ENCODE assay signal across 8 cellular contexts in the genomic region with DNA sequence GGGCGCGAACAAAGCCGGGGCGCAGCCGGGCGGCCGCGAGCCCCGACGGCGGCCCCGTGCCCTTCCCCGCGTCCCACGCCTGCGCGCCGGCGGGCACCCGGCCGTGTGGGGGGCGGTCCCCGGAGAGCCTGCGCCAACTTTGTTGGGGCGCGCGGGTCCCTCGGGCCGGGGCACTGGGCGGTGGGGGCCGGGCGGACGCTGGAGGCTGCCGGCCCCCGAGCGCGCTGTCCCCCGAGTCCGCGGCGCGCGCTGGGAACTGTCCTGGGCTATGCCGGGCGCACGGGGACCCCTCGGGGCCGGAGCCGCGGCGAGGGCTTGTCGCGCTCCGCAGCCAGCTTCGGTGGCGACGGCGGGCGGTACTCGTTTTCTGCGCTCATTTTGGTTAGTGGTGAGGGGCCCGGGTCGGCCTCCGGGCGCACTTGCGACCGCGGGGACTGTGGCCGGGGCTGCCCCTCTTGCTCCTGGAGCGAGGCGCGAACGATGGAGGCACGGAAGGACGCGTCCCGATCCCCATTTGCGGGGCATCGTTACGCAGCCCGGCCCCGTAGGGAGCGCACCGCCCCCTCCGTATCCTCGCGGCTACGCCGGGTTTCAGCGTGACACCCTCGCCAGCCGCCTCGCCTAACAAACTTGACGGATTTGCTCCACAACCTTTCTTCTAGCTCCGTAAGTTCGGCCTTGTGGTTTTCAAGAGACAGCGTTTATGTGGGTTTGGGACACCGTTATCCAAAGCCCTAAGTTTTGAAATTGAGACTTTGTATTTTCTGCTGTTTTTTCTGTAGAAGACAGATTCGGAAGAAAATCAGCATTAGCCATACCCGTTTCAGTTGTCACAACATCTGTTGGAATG. TPM values are rescaled to one million over a fixed set of nuclear protein-coding genes. Genes with fewer than 3 reads are reported as not detected.
A peak's percentile ranks its signal among the peaks of the same experiment; 100 is the strongest.
DNase-seq lines count a peak whose midpoint lies in the region; ATAC-seq and TF ChIP-seq lines count a peak whose summit lies in the region.

No MANE protein-coding gene starts in this region.

- intact Hi-C loops in activated T-helper 2 cell treated with anti-CD3 and anti-CD28 coated beads, Interferon-gamma antibody, Interleukin-2, Interleukin-4, amounts not matched to agents 10 μg/mL and 5 μg/mL and 100 μg/mL, durations not matched to agents 14 hours and 24 hours and 36 hours (cut with micrococcal nuclease) = loop anchor here (1.0 to 5.0 kb wide), 4 partner anchors 17 to 158 kb away; partner anchors contain the start of gene ADRM1
- intact Hi-C loops in aorta (cut with DNase I) = loop anchor here in 1 of 2 donors (2.0 to 5.0 kb wide), 2 partner anchors 38 to 93 kb away; partner anchors contain the start of gene MTG2

- H3K9me3 Mint-ChIP-seq in activated T-helper 2 cell treated with anti-CD3 and anti-CD28 coated beads, Interferon-gamma antibody, Interleukin-2, Interleukin-4, amounts not matched to agents 10 μg/mL and 5 μg/mL and 100 μg/mL, durations not matched to agents 14 hours and 24 hours and 36 hours = no peaks in the 10 kb centered on the region

- peaks cover 46% of the 10 kb centered on the region for H3K36me3 Mint-ChIP-seq in activated T-helper 2 cell treated with anti-CD3 and anti-CD28 coated beads, Interferon-gamma antibody, Interleukin-2, Interleukin-4, amounts not matched to agents 10 μg/mL and 5 μg/mL and 100 μg/mL, durations not matched to agents 14 hours and 24 hours and 36 hours (ENCODE audit: low read depth)

- H3K4me3 Mint-ChIP-seq in activated T-helper 2 cell treated with anti-CD3 and anti-CD28 coated beads, Interferon-gamma antibody, Interleukin-2, Interleukin-4, amounts not matched to agents 10 μg/mL and 5 μg/mL and 100 μg/mL, durations not matched to agents 14 hours and 24 hours and 36 hours (ENCODE audit: low read depth) = peak overlapping the region; percentile 84

- H3K79me2 ChIP-seq in OCI-LY1 (ENCODE audit: insufficient read depth, low read length) = peaks cover 30% of the 10 kb centered on the region

- H3K27ac Mint-ChIP-seq in activated T-helper 2 cell treated with anti-CD3 and anti-CD28 coated beads, Interferon-gamma antibody, Interleukin-2, Interleukin-4, amounts not matched to agents 10 μg/mL and 5 μg/mL and 100 μg/mL, durations not matched to agents 14 hours and 24 hours and 36 hours = peak overlapping the region; percentile 72

- H3K9ac ChIP-seq in OCI-LY1 (ENCODE audit: low read length) = peak overlapping the region; percentile 65

- no peaks in the 10 kb centered on the region for H4K20me1 ChIP-seq in OCI-LY1 (ENCODE audit: insufficient read depth, low read length)

- H3K9me3 ChIP-seq in OCI-LY1 (ENCODE audit: low read length) (no peaks in the 10 kb centered on the region), aorta (ENCODE audit: control insufficient read depth, low read length) (no peaks in the 10 kb centered on the region)

- DNase-seq in activated gamma-delta T cell treated with Interleukin-2 at 50 U/mL for 16 hours = peak; percentile 28
- DNase-seq in activated gamma-delta T cell (lab: John Stamatoyannopoulos, UW) = no peak
- DNase-seq in activated T-helper 2 cell treated with anti-CD3 and anti-CD28 coated beads, Interferon-gamma antibody, Interleukin-2, Interleukin-4, amounts not matched to agents 10 μg/mL and 5 μg/mL and 100 μg/mL, durations not matched to agents 14 hours and 24 hours and 36 hours (ENCODE audit: low spot score) = peak; percentile 53
- DNase-seq in foreskin melanocyte = peak; percentile 44
- DNase-seq in nucleus accumbens (lab: John Stamatoyannopoulos, UW) = peak in 32 of 56 donors; percentile 9 to 75 (median 31)
- DNase-seq in aorta = peak; percentile 77 to 91

- H3K36me3 ChIP-seq in OCI-LY1 (ENCODE audit: insufficient read depth, low read length) (peaks cover 25% of the 10 kb centered on the region), aorta (ENCODE audit: control insufficient read depth in 1 of 2, insufficient read depth in 2 of 2, low read length in 1 of 2) (peaks cover 0 to 6% of the 10 kb centered on the region in 2 donors)

- no peak for TF ChIP-seq CTCF in OCI-LY1 (IDR thresholded peaks at IDR 0.05; ENCODE audit: low read length)

- H3K27ac ChIP-seq in OCI-LY1 (ENCODE audit: low read depth, low read length, poor library complexity, severe bottlenecking) = no peak overlapping the region
- H3K27ac ChIP-seq in aorta (ENCODE audit: low read depth in 1 of 2, low read length in 2 of 2) = peak overlapping the region; percentile 28 to 93

- H3K27me3 ChIP-seq in OCI-LY1 (ENCODE audit: insufficient read depth, low read length) (no peaks in the 10 kb centered on the region), aorta (ENCODE audit: control insufficient read depth in 1 of 2, insufficient read depth in 2 of 2, low read length in 1 of 2) (no peaks in the 10 kb centered on the region)

- peak overlapping the region; percentile 74 for H3K4me3 ChIP-seq in OCI-LY1 (ENCODE audit: low read depth, low read length, poor library complexity, severe bottlenecking)
- H3K4me3 ChIP-seq in aorta (ENCODE audit: low read length in 2 of 2) = peak overlapping the region; percentile 86 to 96

- ATAC-seq in HG02981 (IDR thresholded peaks at IDR 0.05; ENCODE audit: unreplicated experiment) (peak; percentile 17), aorta (ENCODE audit: low FRiP score) (no peak)

- peaks cover 38% of the 10 kb centered on the region for H3K4me1 Mint-ChIP-seq in activated T-helper 2 cell treated with anti-CD3 and anti-CD28 coated beads, Interferon-gamma antibody, Interleukin-2, Interleukin-4, amounts not matched to agents 10 μg/mL and 5 μg/mL and 100 μg/mL, durations not matched to agents 14 hours and 24 hours and 36 hours (ENCODE audit: low read depth)

- WGBS in aorta, 2 donors = 0 to 1% methylated on average over 69 to 100 of the region's 100 CpGs

- no peaks in the 10 kb centered on the region for H3K9me2 ChIP-seq in OCI-LY1 (ENCODE audit: low read depth, low read length)

- H2AFZ ChIP-seq in OCI-LY1 (ENCODE audit: low read length) = no peak overlapping the region

- H3K4me2 ChIP-seq in OCI-LY1 (ENCODE audit: low read length) = peak overlapping the region; percentile 84

- no peaks in the 10 kb centered on the region for H3F3A ChIP-seq in OCI-LY1 (ENCODE audit: insufficient read depth, low read length)

- peaks cover 29% of the 10 kb centered on the region for H3K4me1 ChIP-seq in OCI-LY1 (ENCODE audit: insufficient read depth, low read length, severe bottlenecking)
- H3K4me1 ChIP-seq in aorta (ENCODE audit: control insufficient read depth in 1 of 2, insufficient read depth in 2 of 2, low read length in 2 of 2) = no peaks in the 10 kb centered on the region

- no peaks in the 10 kb centered on the region for H3K27me3 Mint-ChIP-seq in activated T-helper 2 cell treated with anti-CD3 and anti-CD28 coated beads, Interferon-gamma antibody, Interleukin-2, Interleukin-4, amounts not matched to agents 10 μg/mL and 5 μg/mL and 100 μg/mL, durations not matched to agents 14 hours and 24 hours and 36 hours (ENCODE audit: low read depth)

RNA-seq across cellular contexts. Expression of gene SS18L1, which starts 0.6 kb away (rescaled TPM):
- 26.0 and 30.7 TPM in 2 replicates for total RNA-seq in activated T-helper 2 cell treated with anti-CD3 and anti-CD28 coated beads, Interferon-gamma antibody, Interleukin-2, Interleukin-4, amounts not matched to agents 10 μg/mL and 5 μg/mL and 100 μg/mL, durations not matched to agents 14 hours and 24 hours and 36 hours
- 10 to 100 TPM; 12.1 to 19.1 TPM for total RNA-seq in aorta
- 10 to 100 TPM in 1 of 2 donors, 1 to 10 TPM in 1; 4.9 to 10.1 TPM for polyA plus RNA-seq in aorta

RNA-seq across cellular contexts. Expression of gene PSMA7, which starts 1.0 kb away (rescaled TPM):
- 405 and 434 TPM in 2 replicates for total RNA-seq in activated T-helper 2 cell treated with anti-CD3 and anti-CD28 coated beads, Interferon-gamma antibody, Interleukin-2, Interleukin-4, amounts not matched to agents 10 μg/mL and 5 μg/mL and 100 μg/mL, durations not matched to agents 14 hours and 24 hours and 36 hours
- total RNA-seq in aorta = 100 to 1,000 TPM; 136 to 176 TPM
- 100 to 1,000 TPM; 235 to 259 TPM for polyA plus RNA-seq in aorta

RNA-seq across cellular contexts. Expression of gene LSM14B, which starts 21.9 kb away (rescaled TPM):
- 42.9 and 45.0 TPM in 2 replicates for total RNA-seq in activated T-helper 2 cell treated with anti-CD3 and anti-CD28 coated beads, Interferon-gamma antibody, Interleukin-2, Interleukin-4, amounts not matched to agents 10 μg/mL and 5 μg/mL and 100 μg/mL, durations not matched to agents 14 hours and 24 hours and 36 hours
- total RNA-seq in aorta = 10 to 100 TPM; 25.0 to 29.5 TPM
- polyA plus RNA-seq in aorta = 10 to 100 TPM; 14.5 to 14.8 TPM

RNA-seq across cellular contexts. Expression of gene MTG2, which starts 38.6 kb away (rescaled TPM):
- total RNA-seq in activated T-helper 2 cell treated with anti-CD3 and anti-CD28 coated beads, Interferon-gamma antibody, Interleukin-2, Interleukin-4, amounts not matched to agents 10 μg/mL and 5 μg/mL and 100 μg/mL, durations not matched to agents 14 hours and 24 hours and 36 hours = 34.0 and 40.2 TPM in 2 replicates
- 10 to 100 TPM; 24.6 to 33.3 TPM for total RNA-seq in aorta
- 10 to 100 TPM in 1 of 2 donors, 1 to 10 TPM in 1; 5.3 to 55.3 TPM for polyA plus RNA-seq in aorta
